In genomic region chr2:128490321-128490720, GRCh38 we compare ENCODE assay signal across 19 cellular contexts.
"Had no signal": no experiment of that assay in that cellular context is flagged by ENCODE, and none has a peak within 500 bp of the region (broad histone marks: within the 10 kb centered on the region; RNA-seq: fewer than 3 reads in every experiment).

No MANE protein-coding gene starts in this region.

- H3K36me3 Mint-ChIP-seq: natural killer cell had no signal

- H3K4me1 ChIP-seq: colonic mucosa had no signal

- H3K27ac Mint-ChIP-seq: activated B cell treated with CpG ODN at 0.5 μM for 24 hours; activated T-helper 2 cell treated with anti-CD3 and anti-CD28 coated beads, Interferon-gamma antibody, Interleukin-2, Interleukin-4, amounts not matched to agents 10 μg/mL and 5 μg/mL and 100 μg/mL, durations not matched to agents 14 hours and 24 hours and 36 hours; natural killer cell; T-helper 1 cell treated with Interleukin-12 subunit alpha and Interleukin-12 subunit beta and Interleukin-4 antibody, amounts not matched to agents 30 μg/mL and 1 μg/mL, for 36 hours had no signal

- H3K9me3 ChIP-seq: adrenal gland, colonic mucosa, lower lobe of right lung, mucosa of descending colon, ovary had no signal

- H3K9me3 Mint-ChIP-seq: activated T-helper 2 cell treated with anti-CD3 and anti-CD28 coated beads, Interferon-gamma antibody, Interleukin-2, Interleukin-4, amounts not matched to agents 10 μg/mL and 5 μg/mL and 100 μg/mL, durations not matched to agents 14 hours and 24 hours and 36 hours; natural killer cell; T-helper 1 cell treated with Interleukin-12 subunit alpha and Interleukin-12 subunit beta and Interleukin-4 antibody, amounts not matched to agents 30 μg/mL and 1 μg/mL, for 36 hours had no signal

- H3K4me3 Mint-ChIP-seq: activated B cell treated with CpG ODN at 0.5 μM for 24 hours; natural killer cell; T-helper 1 cell treated with Interleukin-12 subunit alpha and Interleukin-12 subunit beta and Interleukin-4 antibody, amounts not matched to agents 30 μg/mL and 1 μg/mL, for 36 hours had no signal

- H3K27ac ChIP-seq: adrenal gland, colonic mucosa, epithelial cell of prostate, hepatocyte, lower lobe of right lung, ovary had no signal

- H3K4me1 Mint-ChIP-seq: activated B cell treated with CpG ODN at 0.5 μM for 24 hours, natural killer cell had no signal

- DNase-seq: activated B cell treated with CpG ODN at 0.5 μM for 24 hours; activated CD4-positive, alpha-beta T cell treated with anti-CD3 and anti-CD28 coated beads, Interleukin-2, amount 50 U/mL, for 1 hour; activated naive CD4-positive, alpha-beta T cell treated with anti-CD3 and anti-CD28 coated beads, Interleukin-2, amount 50 U/mL, for 16 hours; activated T-cell treated with anti-CD3 and anti-CD28 coated beads for 4 hours; caudate nucleus; colonic mucosa; effector CD4-positive, alpha-beta T cell; left cardiac atrium; lower lobe of right lung; mucosa of descending colon; natural killer cell; ovary; stimulated activated CD4-positive, alpha-beta T cell treated with anti-CD3 and anti-CD28 coated beads, Interleukin-2, amount 100 ng/mL, for 48 hours; stimulated activated naive CD8-positive, alpha-beta T cell treated with anti-CD3 and anti-CD28 coated beads, Interleukin-15, Interleukin-2, amounts not matched to agents 100 U/mL and 50 U/mL, for 24 hours had no signal

- H3K36me3 ChIP-seq: adrenal gland, colonic mucosa, lower lobe of right lung, ovary had no signal

- H3K4me3 ChIP-seq: adrenal gland, colonic mucosa, hepatocyte, lower lobe of right lung, mucosa of descending colon, ovary had no signal

- ATAC-seq: left cardiac atrium; lower lobe of right lung; mucosa of descending colon; natural killer cell; stimulated activated naive CD8-positive, alpha-beta T cell treated with anti-CD3 and anti-CD28 coated beads, Interleukin-15, Interleukin-2, amounts not matched to agents 100 U/mL and 50 U/mL, for 24 hours had no signal

- H3K27me3 ChIP-seq: adrenal gland, colonic mucosa, ovary had no signal
